In the genomic region with DNA sequence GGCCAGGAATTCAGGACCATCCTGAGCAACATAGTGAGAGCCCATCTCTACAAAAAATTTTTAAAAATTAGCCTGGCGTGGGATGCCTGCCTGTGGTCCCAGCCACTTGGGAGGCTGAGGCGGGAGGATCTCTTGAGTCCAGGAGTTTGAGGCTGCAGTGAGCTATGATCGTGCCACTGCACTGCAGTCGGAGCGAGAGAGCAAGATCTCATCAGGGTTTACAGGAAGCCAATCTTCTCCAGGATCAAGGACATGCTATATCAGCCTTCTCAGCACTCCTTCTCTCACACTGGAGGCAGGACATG, we compare ENCODE assay signal across 8 cellular contexts. TPM values are rescaled to one million over a fixed set of nuclear protein-coding genes. Genes with fewer than 3 reads are reported as not detected.
A peak's percentile ranks its signal among the peaks of the same experiment; 100 is the strongest.
DNase-seq lines count a peak whose midpoint lies in the region; ATAC-seq lines count a peak whose summit lies in the region.

No MANE protein-coding gene starts in this region.

- H3K27ac Mint-ChIP-seq in activated CD4-positive, alpha-beta T cell treated with anti-CD3 and anti-CD28 coated beads, Interleukin-2, amount 10 ng/mL, durations not matched to agents 7 days and 5 days, result peak overlapping the region; percentile 93
- peak overlapping the region; percentile 77 for H3K27ac Mint-ChIP-seq in activated T-helper 17 cell treated with anti-CD3 and anti-CD28 coated beads, Interleukin-2, amount 50 U/mL, for 72 hours

- H3K36me3 Mint-ChIP-seq in activated CD4-positive, alpha-beta T cell treated with anti-CD3 and anti-CD28 coated beads, Interleukin-2, amount 10 ng/mL, durations not matched to agents 7 days and 5 days (ENCODE audit: low read depth), result peaks cover 20% of the 10 kb centered on the region
- H3K36me3 Mint-ChIP-seq in activated T-helper 17 cell treated with anti-CD3 and anti-CD28 coated beads, Interleukin-2, amount 50 U/mL, for 72 hours (ENCODE audit: low read depth), result peaks cover 35% of the 10 kb centered on the region

- H3K4me3 Mint-ChIP-seq in activated CD4-positive, alpha-beta T cell treated with anti-CD3 and anti-CD28 coated beads, Interleukin-2, amount 10 ng/mL, durations not matched to agents 7 days and 5 days, result peak overlapping the region; percentile 65
- H3K4me3 Mint-ChIP-seq in activated T-helper 17 cell treated with anti-CD3 and anti-CD28 coated beads, Interleukin-2, amount 50 U/mL, for 72 hours, result peak overlapping the region; percentile 98

- no peaks in the 10 kb centered on the region for H3K9me3 Mint-ChIP-seq in activated CD4-positive, alpha-beta T cell treated with anti-CD3 and anti-CD28 coated beads, Interleukin-2, amount 10 ng/mL, durations not matched to agents 7 days and 5 days
- no peaks in the 10 kb centered on the region for H3K9me3 Mint-ChIP-seq in activated T-helper 17 cell treated with anti-CD3 and anti-CD28 coated beads, Interleukin-2, amount 50 U/mL, for 72 hours

- no peaks in the 10 kb centered on the region for H3K27me3 ChIP-seq in layer of hippocampus (ENCODE audit: control insufficient read depth, insufficient read depth, low read length)

- CTCF ChIA-PET in activated CD4-positive, alpha-beta T cell treated with anti-CD3 and anti-CD28 coated beads, Interleukin-2, amount 10 ng/mL, durations not matched to agents 7 days and 5 days (lab: Charles Lee), result interaction anchor here (0.6 to 6.7 kb wide), 6 partner anchors 8 to 1630 kb away, joined by 3 to 63 read pairs (median 6); no protein-coding TSS in a partner anchor

- no peaks in the 10 kb centered on the region for H3K27me3 Mint-ChIP-seq in activated CD4-positive, alpha-beta T cell treated with anti-CD3 and anti-CD28 coated beads, Interleukin-2, amount 10 ng/mL, durations not matched to agents 7 days and 5 days
- H3K27me3 Mint-ChIP-seq in activated T-helper 17 cell treated with anti-CD3 and anti-CD28 coated beads, Interleukin-2, amount 50 U/mL, for 72 hours, result no peaks in the 10 kb centered on the region

- H3K27ac ChIP-seq in layer of hippocampus (ENCODE audit: low read depth, low read length) (peak overlapping the region; percentile 76), substantia nigra (ENCODE audit: low read depth, low read length, poor library complexity, severe bottlenecking) (peak overlapping the region; percentile 26)

- H3K4me1 Mint-ChIP-seq in activated CD4-positive, alpha-beta T cell treated with anti-CD3 and anti-CD28 coated beads, Interleukin-2, amount 10 ng/mL, durations not matched to agents 7 days and 5 days, result peaks cover 55% of the 10 kb centered on the region
- peaks cover 24% of the 10 kb centered on the region for H3K4me1 Mint-ChIP-seq in activated T-helper 17 cell treated with anti-CD3 and anti-CD28 coated beads, Interleukin-2, amount 50 U/mL, for 72 hours

- POLR2A ChIA-PET in activated CD4-positive, alpha-beta T cell treated with anti-CD3 and anti-CD28 coated beads, Interleukin-2, amount 10 ng/mL, durations not matched to agents 7 days and 5 days (lab: Charles Lee), result no interaction called here

- no peak for ATAC-seq in activated T-helper 17 cell treated with anti-CD3 and anti-CD28 coated beads, Interleukin-2, amount 50 U/mL, for 72 hours (replicated peaks)
- no peak for ATAC-seq in HG02678 (IDR thresholded peaks at IDR 0.05; ENCODE audit: unreplicated experiment)
- ATAC-seq in GM18511 (IDR thresholded peaks at IDR 0.05; ENCODE audit: unreplicated experiment), result no peak

- DNase-seq in activated CD4-positive, alpha-beta T cell treated with anti-CD3 and anti-CD28 coated beads, Interleukin-2, amount 10 ng/mL, durations not matched to agents 7 days and 5 days, result no peak
- no peak for DNase-seq in activated CD4-positive, alpha-beta T cell treated with anti-CD3 and anti-CD28 coated beads, Interleukin-2, amount 50 U/mL, for 4 hours
- DNase-seq in substantia nigra (lab: John Stamatoyannopoulos, UW) (no peak), dermis blood vessel endothelial cell (no peak)

RNA-seq across cellular contexts. Expression of a gene that starts 0.5 kb away (rescaled TPM):
- total RNA-seq in activated CD4-positive, alpha-beta T cell treated with anti-CD3 and anti-CD28 coated beads, Interleukin-2, amount 10 ng/mL, durations not matched to agents 7 days and 5 days, result 10 to 100 TPM; 12.0 to 12.8 TPM
- total RNA-seq in activated T-helper 17 cell treated with anti-CD3 and anti-CD28 coated beads, Interleukin-2, amount 50 U/mL, for 72 hours, result 1 to 10 TPM; 4.8 to 7.3 TPM
- total RNA-seq in dermis blood vessel endothelial cell, result 19.9 and 22.3 TPM in 2 replicates

RNA-seq across cellular contexts. Expression of a gene that starts 2.0 kb away (rescaled TPM):
- 100 to 1,000 TPM; 118 to 122 TPM for total RNA-seq in activated CD4-positive, alpha-beta T cell treated with anti-CD3 and anti-CD28 coated beads, Interleukin-2, amount 10 ng/mL, durations not matched to agents 7 days and 5 days
- 10 to 100 TPM; 67.4 to 74.1 TPM for total RNA-seq in activated T-helper 17 cell treated with anti-CD3 and anti-CD28 coated beads, Interleukin-2, amount 50 U/mL, for 72 hours
- 95.5 and 176 TPM in 2 replicates for total RNA-seq in dermis blood vessel endothelial cell
